9 cellular contexts compared by ENCODE assay signal in genomic region chr6:22147983-22148797, GRCh38.
DNase-seq lines count a peak whose midpoint lies in the region; ATAC-seq, FAIRE-seq and TF ChIP-seq lines count a peak whose summit lies in the region.
"Had no signal": no experiment of that assay in that cellular context is flagged by ENCODE, and none has a peak within 500 bp of the region (broad histone marks: within the 10 kb centered on the region; RNA-seq: fewer than 3 reads in every experiment).

No MANE protein-coding gene starts in this region.

- H3K4me3 Mint-ChIP-seq in nephron, result peak overlapping the region; percentile 56 to 87 (median 87)
- H3K4me3 Mint-ChIP-seq in stimulated activated memory B cell treated with anti-CD40 and anti-IgM and Interleukin-4, amounts not matched to agents 10 μg/mL and 1 μg/mL and 100 μg/mL, for 72 hours, result no peak overlapping the region

- H3K27me3 Mint-ChIP-seq in nephron (ENCODE audit: low read depth), result no peaks in the 10 kb centered on the region
- H3K27me3 Mint-ChIP-seq in stimulated activated memory B cell treated with anti-CD40 and anti-IgM and Interleukin-4, amounts not matched to agents 10 μg/mL and 1 μg/mL and 100 μg/mL, for 72 hours, result no peaks in the 10 kb centered on the region

- peaks cover 8% of the 10 kb centered on the region for H3K36me3 Mint-ChIP-seq in nephron (ENCODE audit: low read depth)
- H3K36me3 Mint-ChIP-seq in stimulated activated memory B cell treated with anti-CD40 and anti-IgM and Interleukin-4, amounts not matched to agents 10 μg/mL and 1 μg/mL and 100 μg/mL, for 72 hours, result no peaks in the 10 kb centered on the region

- ATAC-seq in stimulated activated memory B cell treated with anti-CD40 and anti-IgM and Interleukin-4, amounts not matched to agents 10 μg/mL and 1 μg/mL and 100 μg/mL, for 72 hours, result no peak
- ATAC-seq in HG02852 (IDR thresholded peaks at IDR 0.05; ENCODE audit: unreplicated experiment), result no peak

- H3K4me3 ChIP-seq in coronary artery, result no peak overlapping the region
- H3K4me3 ChIP-seq: PC-9 had no signal

- no peak for FAIRE-seq in D721Med (lab: Jason Lieb, UNC)

- H3K9me3 Mint-ChIP-seq in nephron, result no peaks in the 10 kb centered on the region
- H3K9me3 Mint-ChIP-seq in stimulated activated memory B cell treated with anti-CD40 and anti-IgM and Interleukin-4, amounts not matched to agents 10 μg/mL and 1 μg/mL and 100 μg/mL, for 72 hours, result no peaks in the 10 kb centered on the region

- DNase-seq in HCEC 1CT (peak; percentile 28), NCI-H526 treated with DMSO at 0.1 percent for 48 hours (lab: John Stamatoyannopoulos, UW) (peak; percentile 81), dedifferentiated amniotic fluid mesenchymal stem cell (ENCODE audit: extremely low spot score) (peak; percentile 82), D721Med (ENCODE audit: insufficient read length, low spot score) (no peak), coronary artery (ENCODE audit: low spot score) (no peak)

- H3K27ac ChIP-seq in coronary artery, result no peak overlapping the region
- H3K27ac ChIP-seq: PC-9 had no signal

- peaks cover 77% of the 10 kb centered on the region for H3K4me1 Mint-ChIP-seq in nephron
- H3K4me1 Mint-ChIP-seq in stimulated activated memory B cell treated with anti-CD40 and anti-IgM and Interleukin-4, amounts not matched to agents 10 μg/mL and 1 μg/mL and 100 μg/mL, for 72 hours, result no peaks in the 10 kb centered on the region

- TF ChIP-seq CTCF in nephron (IDR thresholded peaks at IDR 0.05; ENCODE audit: unreplicated experiment in 3 of 3) (no peak), D721Med (IDR thresholded peaks at IDR 0.05; ENCODE audit: insufficient read depth, missing control alignments) (no peak), coronary artery (IDR thresholded peaks at IDR 0.05) (no peak)

- H3K27ac Mint-ChIP-seq in nephron, result peak overlapping the region; percentile 97 to 99 (median 98)
- H3K27ac Mint-ChIP-seq in stimulated activated memory B cell treated with anti-CD40 and anti-IgM and Interleukin-4, amounts not matched to agents 10 μg/mL and 1 μg/mL and 100 μg/mL, for 72 hours, result no peak overlapping the region

Comparison
In these comparisons a context has a peak if more than half of its experiments do, and no peak if none do; other contexts are left out.
1. DNase-seq: peak in HCEC 1CT (single experiment), NCI-H526 treated with DMSO at 0.1 percent for 48 hours (single experiment) and dedifferentiated amniotic fluid mesenchymal stem cell (single experiment); none in D721Med (single experiment) and coronary artery (single experiment).